Comparison of ENCODE assay signal across 24 cellular contexts in the genomic region with DNA sequence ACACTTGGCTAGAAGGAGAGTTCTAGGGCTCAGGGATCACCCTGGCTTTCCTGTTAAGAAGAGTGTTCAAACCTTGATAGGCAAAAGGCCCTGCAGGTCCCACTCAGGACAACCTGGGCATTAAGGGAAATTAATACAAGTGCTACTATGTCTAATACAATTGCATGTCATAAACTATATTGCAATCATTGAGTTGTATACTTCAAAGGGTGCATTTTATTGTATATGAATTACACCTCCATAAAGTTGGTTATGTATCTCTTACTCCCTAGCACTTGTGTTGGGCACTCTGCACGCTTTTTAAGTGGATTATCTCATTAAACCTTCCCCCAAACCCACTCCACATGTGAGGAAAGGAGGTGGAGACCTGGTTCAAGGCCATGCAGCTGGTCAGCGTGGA.
"Had no signal": no experiment of that assay in that cellular context is flagged by ENCODE, and none has a peak within 500 bp of the region (broad histone marks: within the 10 kb centered on the region; RNA-seq: fewer than 3 reads in every experiment).

No MANE protein-coding gene starts in this region.

- H3K27me3 ChIP-seq: esophagus muscularis mucosa, gastrocnemius medialis, heart right ventricle, stomach had no signal

- H3K4me3 Mint-ChIP-seq: dendritic cell treated with granulocyte-macrophage colony-stimulating factor and Interleukin-4, amounts not matched to agents 40 ng/mL and 50 ng/mL, for 4 days; effector memory CD8-positive, alpha-beta T cell; memory B cell; mesothelial cell of epicardium; natural killer cell treated with Interleukin-12 subunit alpha and Interleukin-12 subunit beta and Interleukin-15 and Interleukin-18, amount 100 ng/mL, for 72 hours; stimulated activated naive B cell treated with anti-CD40 and anti-IgM and Interleukin-4, amounts not matched to agents 10 μg/mL and 1 μg/mL and 100 μg/mL, for 72 hours had no signal

- ATAC-seq: effector memory CD8-positive, alpha-beta T cell; gastrocnemius medialis; heart right ventricle; lower lobe of right lung; natural killer cell treated with Interleukin-12 subunit alpha and Interleukin-12 subunit beta and Interleukin-15 and Interleukin-18, amount 100 ng/mL, for 72 hours; psoas muscle; sciatic nerve; stimulated activated naive B cell treated with anti-CD40 and anti-IgM and Interleukin-4, amounts not matched to agents 10 μg/mL and 1 μg/mL and 100 μg/mL, for 72 hours had no signal

- H3K9me3 Mint-ChIP-seq: dendritic cell treated with granulocyte-macrophage colony-stimulating factor and Interleukin-4, amounts not matched to agents 40 ng/mL and 50 ng/mL, for 4 days; effector memory CD8-positive, alpha-beta T cell; mesothelial cell of epicardium; natural killer cell treated with Interleukin-12 subunit alpha and Interleukin-12 subunit beta and Interleukin-15 and Interleukin-18, amount 100 ng/mL, for 72 hours; stimulated activated naive B cell treated with anti-CD40 and anti-IgM and Interleukin-4, amounts not matched to agents 10 μg/mL and 1 μg/mL and 100 μg/mL, for 72 hours had no signal

- H3K4me1 Mint-ChIP-seq: stimulated activated naive B cell treated with anti-CD40 and anti-IgM and Interleukin-4, amounts not matched to agents 10 μg/mL and 1 μg/mL and 100 μg/mL, for 72 hours had no signal

- H3K27ac ChIP-seq: epithelial cell of prostate, esophagus muscularis mucosa, gastrocnemius medialis, lower lobe of right lung, parathyroid adenoma, psoas muscle, thoracic aorta, transverse colon had no signal

- DNase-seq: effector memory CD8-positive, alpha-beta T cell; gastrocnemius medialis; heart right ventricle; left ventricle myocardium inferior; lower lobe of right lung; psoas muscle; retina; stimulated activated CD4-positive, alpha-beta T cell treated with anti-CD3 and anti-CD28 coated beads, Interleukin-2, amount 100 ng/mL, for 24 hours; stimulated activated CD4-positive, alpha-beta T cell treated with anti-CD3 and anti-CD28 coated beads, Interleukin-4, amount 100 ng/mL, for 4 hours; stimulated activated naive B cell treated with anti-CD40 and anti-IgM and Interleukin-4, amounts not matched to agents 10 μg/mL and 1 μg/mL and 100 μg/mL, for 72 hours; stomach; substantia nigra; transverse colon had no signal

- H3K4me1 ChIP-seq: parathyroid adenoma had no signal

- H3K9ac ChIP-seq: parathyroid adenoma had no signal

- H3K9me3 ChIP-seq: esophagus muscularis mucosa, gastrocnemius medialis, heart right ventricle, left ventricle myocardium inferior, lower lobe of right lung, psoas muscle, stomach, thoracic aorta, transverse colon had no signal

- H3K36me3 ChIP-seq: esophagus muscularis mucosa, gastrocnemius medialis, heart right ventricle, left ventricle myocardium inferior, lower lobe of right lung, stomach, thoracic aorta, transverse colon had no signal

- H2AFZ ChIP-seq: parathyroid adenoma had no signal

- H3K36me3 Mint-ChIP-seq: memory B cell; mesothelial cell of epicardium; natural killer cell treated with Interleukin-12 subunit alpha and Interleukin-12 subunit beta and Interleukin-15 and Interleukin-18, amount 100 ng/mL, for 72 hours; stimulated activated naive B cell treated with anti-CD40 and anti-IgM and Interleukin-4, amounts not matched to agents 10 μg/mL and 1 μg/mL and 100 μg/mL, for 72 hours had no signal

- H3K27ac Mint-ChIP-seq: dendritic cell treated with granulocyte-macrophage colony-stimulating factor and Interleukin-4, amounts not matched to agents 40 ng/mL and 50 ng/mL, for 4 days; effector memory CD8-positive, alpha-beta T cell; memory B cell; mesothelial cell of epicardium; natural killer cell treated with Interleukin-12 subunit alpha and Interleukin-12 subunit beta and Interleukin-15 and Interleukin-18, amount 100 ng/mL, for 72 hours; stimulated activated naive B cell treated with anti-CD40 and anti-IgM and Interleukin-4, amounts not matched to agents 10 μg/mL and 1 μg/mL and 100 μg/mL, for 72 hours had no signal

- H3K79me2 ChIP-seq: parathyroid adenoma had no signal

- FAIRE-seq: colon, keratinocyte had no signal

- H3K4me3 ChIP-seq: esophagus muscularis mucosa, gastrocnemius medialis, heart right ventricle, left ventricle myocardium inferior, lower lobe of right lung, psoas muscle, stomach, thoracic aorta, transverse colon had no signal
